Comparison of ENCODE assay signal across 10 cellular contexts in the genomic region with DNA sequence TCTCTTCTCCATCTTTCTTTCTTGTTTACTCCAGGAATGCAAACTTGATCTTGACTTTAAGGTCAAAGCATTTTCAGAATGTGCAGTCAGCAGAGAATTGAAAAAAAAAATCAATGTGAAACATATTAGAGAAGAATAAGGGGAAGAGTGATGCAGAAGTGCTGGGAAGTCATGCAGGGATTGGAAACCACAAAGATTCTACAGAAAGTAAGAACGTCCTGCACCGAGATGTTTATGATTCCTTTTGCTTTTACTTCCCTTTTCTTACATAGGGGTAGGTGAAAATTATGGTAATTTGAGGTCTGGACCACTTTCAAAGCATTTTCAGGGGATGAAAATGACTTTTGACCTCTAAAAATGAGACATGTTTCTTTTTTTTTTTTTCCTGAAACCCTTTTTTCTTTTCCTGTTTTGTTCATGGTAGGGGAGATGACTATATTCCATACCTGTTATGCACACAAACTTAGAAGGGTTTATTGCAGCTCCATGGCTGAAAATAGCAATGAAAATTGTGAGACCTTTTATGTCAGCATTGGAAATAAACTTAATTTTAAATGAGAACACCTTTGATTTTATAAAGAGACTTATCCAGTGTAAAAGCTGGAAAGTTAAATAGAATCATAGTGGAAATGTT.
DNase-seq lines count a peak whose midpoint lies in the region; ATAC-seq and TF ChIP-seq lines count a peak whose summit lies in the region.
"Had no signal": no experiment of that assay in that cellular context is flagged by ENCODE, and none has a peak within 500 bp of the region (broad histone marks: within the 10 kb centered on the region; RNA-seq: fewer than 3 reads in every experiment).

No MANE protein-coding gene starts in this region.

- H3K9me3 Mint-ChIP-seq in stimulated activated naive B cell treated with anti-CD40 and anti-IgM and Interleukin-4, amounts not matched to agents 10 μg/mL and 1 μg/mL and 100 μg/mL, for 72 hours: peaks cover 0 to 1% of the 10 kb centered on the region in 2 donors

- TF ChIP-seq EP300 in SK-N-SH (IDR thresholded peaks at IDR 0.05; ENCODE audit: borderline replicate concordance in 1 of 2, low read depth in 1 of 2, low read length in 1 of 2): no peak

- H3K79me2 ChIP-seq in SK-N-SH (ENCODE audit: insufficient read depth): no peaks in the 10 kb centered on the region

- peak overlapping the region; percentile 67 for H3K27ac Mint-ChIP-seq in stimulated activated naive B cell treated with anti-CD40 and anti-IgM and Interleukin-4, amounts not matched to agents 10 μg/mL and 1 μg/mL and 100 μg/mL, for 72 hours

- no peaks in the 10 kb centered on the region for H4K20me1 ChIP-seq in SK-N-SH (ENCODE audit: insufficient read depth)

- no peaks in the 10 kb centered on the region for H3K9me3 ChIP-seq in SK-N-SH

- peak overlapping the region in 1 of 2 experiments; percentile 53; a peak in 1 of 4 replicates for H3K27ac ChIP-seq in SK-N-SH (ENCODE audit: low read depth in 2 of 2, low read length in 1 of 2)
- H3K27ac ChIP-seq: 22Rv1 had no signal

- no peaks in the 10 kb centered on the region for H3K27me3 ChIP-seq in SK-N-SH (ENCODE audit: insufficient read depth)

- WGBS in SK-N-SH (ENCODE audit: low lambda C conversion rate): 46% methylated on average over 2 of the region's 2 CpGs

- H3K36me3 ChIP-seq in SK-N-SH (replicated peaks in 1 of 2; ENCODE audit: control insufficient read depth in 1 of 2, insufficient read depth in 2 of 2, low read length in 1 of 2): no peaks in the 10 kb centered on the region

- ATAC-seq in SK-N-SH treated with all-trans-retinoic acid at 6 μM for 48 hours: no peak
- ATAC-seq in HG03025 (IDR thresholded peaks at IDR 0.05; ENCODE audit: low FRiP score, unreplicated experiment): peak; percentile 78
- ATAC-seq in stimulated activated naive B cell treated with anti-CD40 and anti-IgM and Interleukin-4, amounts not matched to agents 10 μg/mL and 1 μg/mL and 100 μg/mL, for 72 hours (replicated peaks): peak; percentile 95 to 97
- ATAC-seq in GM18517 (IDR thresholded peaks at IDR 0.05; ENCODE audit: unreplicated experiment): no peak
- ATAC-seq in GM18519 (IDR thresholded peaks at IDR 0.05; ENCODE audit: low FRiP score, unreplicated experiment): no peak
- ATAC-seq: K562 had no signal

- H3K27me3 Mint-ChIP-seq in stimulated activated naive B cell treated with anti-CD40 and anti-IgM and Interleukin-4, amounts not matched to agents 10 μg/mL and 1 μg/mL and 100 μg/mL, for 72 hours: no peaks in the 10 kb centered on the region

- H3K4me3 Mint-ChIP-seq in stimulated activated naive B cell treated with anti-CD40 and anti-IgM and Interleukin-4, amounts not matched to agents 10 μg/mL and 1 μg/mL and 100 μg/mL, for 72 hours: peak overlapping the region; percentile 55 to 75

- 0 out of 2 replicates have a peak overlapping the region, but pooled peaks have one; percentile 15 for H3K4me2 ChIP-seq in SK-N-SH

- H3K9ac ChIP-seq in SK-N-SH: no peak overlapping the region

- H3K36me3 Mint-ChIP-seq in stimulated activated naive B cell treated with anti-CD40 and anti-IgM and Interleukin-4, amounts not matched to agents 10 μg/mL and 1 μg/mL and 100 μg/mL, for 72 hours: no peaks in the 10 kb centered on the region

- H3K4me1 ChIP-seq in SK-N-SH (ENCODE audit: control insufficient read depth in 1 of 2, insufficient read depth in 2 of 2, low read depth in 1 of 2, low read length in 1 of 2): peaks cover 19 to 23% of the 10 kb centered on the region in 2 experiments

- peaks cover 24 to 65% of the 10 kb centered on the region in 2 donors for H3K4me1 Mint-ChIP-seq in stimulated activated naive B cell treated with anti-CD40 and anti-IgM and Interleukin-4, amounts not matched to agents 10 μg/mL and 1 μg/mL and 100 μg/mL, for 72 hours

- POLR2A ChIA-PET in SK-N-SH (lab: Yijun Ruan, JAX): no interaction called here
- POLR2A ChIA-PET in HEK293T (lab: Yijun Ruan, JAX): no interaction called here

- peaks cover 13% of the 10 kb centered on the region for H3F3A ChIP-seq in SK-N-SH (replicated peaks; ENCODE audit: insufficient read depth)

- DNase-seq in SK-N-SH (no peak), SIG-M5 treated with dmso at 0.1 percent for 504 hours (lab: John Stamatoyannopoulos, UW; ENCODE audit: unreplicated experiment) (peak; percentile 56), HEK293T (ENCODE audit: extremely low spot score) (no peak)
- peak; percentile 19 for DNase-seq in stimulated activated naive B cell treated with anti-CD40 and anti-IgM and Interleukin-4, amounts not matched to agents 10 μg/mL and 1 μg/mL and 100 μg/mL, for 72 hours

- TF ChIP-seq CTCF in SK-N-SH (IDR thresholded peaks at IDR 0.05): no peak

- CTCF ChIA-PET in SK-N-SH (lab: Yijun Ruan, JAX): no interaction called here
- CTCF ChIA-PET in HEK293T (lab: Yijun Ruan, JAX): interaction anchor here (0.7 kb wide), 1 partner anchor 8 kb away, joined by 4 read pairs; no protein-coding TSS in a partner anchor

- H3K4me3 ChIP-seq in SK-N-SH (ENCODE audit: low read depth in 2 of 2, low read length in 1 of 2): no peak overlapping the region
- H3K4me3 ChIP-seq: K562 had no signal

- H3K9me2 ChIP-seq in SK-N-SH: no peaks in the 10 kb centered on the region

- no peak overlapping the region for H2AFZ ChIP-seq in SK-N-SH (ENCODE audit: low read depth)

- no peak for TF ChIP-seq RAD21 in SK-N-SH (IDR thresholded peaks at IDR 0.05; ENCODE audit: low read length)

TF ChIP-seq in SK-N-SH, 30 proteins besides CTCF, POLR2A, EP300 and RAD21:
- TF ChIP-seq RXRA (IDR thresholded peaks at IDR 0.05; ENCODE audit: borderline replicate concordance, low read depth): peak; percentile 31; the same call in 1 of the 2 replicates
- peak; percentile 13; the same call in 1 of the 2 replicates for TF ChIP-seq USF1 (IDR thresholded peaks at IDR 0.05; ENCODE audit: borderline replicate concordance, low read depth)
- no peak for TF ChIP-seq TAF1 (IDR thresholded peaks at IDR 0.05; ENCODE audit: borderline replicate concordance, low read depth, low read length)
- peak; percentile 44; the same call in 1 of the 2 replicates for TF ChIP-seq TCF12 (IDR thresholded peaks at IDR 0.05)

TF ChIP-seq in SK-N-SH treated with all-trans-retinoic acid at 6 μM for 48 hours, 23 proteins besides CTCF, POLR2A, EP300 and RAD21:
- no peak for TF ChIP-seq CSDC2 (CRISPR knock-in tag; IDR thresholded peaks at IDR 0.05)
- no peak for TF ChIP-seq ESRRG (CRISPR knock-in tag; IDR thresholded peaks at IDR 0.05)
- TF ChIP-seq TOX (CRISPR knock-in tag; IDR thresholded peaks at IDR 0.05; ENCODE audit: borderline replicate concordance): no peak

TF ChIP-seq in HEK293T, 16 proteins besides CTCF, POLR2A, EP300 and RAD21:
- no peak for TF ChIP-seq NFRKB (IDR thresholded peaks at IDR 0.05)
- TF ChIP-seq LEF1 (IDR thresholded peaks at IDR 0.05; ENCODE audit: borderline replicate concordance): no peak
- TF ChIP-seq ZNF384 (IDR thresholded peaks at IDR 0.05): no peak
- no peak for TF ChIP-seq L3MBTL2 (conservative IDR thresholded peaks at IDR 0.05)
TF ChIP-seq in HEK293T: peak in this region for 0.

Comparison
In these comparisons a context has a peak if more than half of its experiments do, and no peak if none do; other contexts are left out.
1. DNase-seq: peak in SIG-M5 treated with dmso at 0.1 percent for 504 hours (single experiment) and stimulated activated naive B cell treated with anti-CD40 and anti-IgM and Interleukin-4, amounts not matched to agents 10 μg/mL and 1 μg/mL and 100 μg/mL, for 72 hours (single experiment); none in SK-N-SH (single experiment) and HEK293T (single experiment).
2. ATAC-seq: peak in HG03025 (single experiment) and stimulated activated naive B cell treated with anti-CD40 and anti-IgM and Interleukin-4, amounts not matched to agents 10 μg/mL and 1 μg/mL and 100 μg/mL, for 72 hours (2 of 2); none in SK-N-SH treated with all-trans-retinoic acid at 6 μM for 48 hours (single experiment), GM18517 (single experiment) and GM18519 (single experiment).